Comparison of ENCODE assay signal across 8 cellular contexts in the genomic region with DNA sequence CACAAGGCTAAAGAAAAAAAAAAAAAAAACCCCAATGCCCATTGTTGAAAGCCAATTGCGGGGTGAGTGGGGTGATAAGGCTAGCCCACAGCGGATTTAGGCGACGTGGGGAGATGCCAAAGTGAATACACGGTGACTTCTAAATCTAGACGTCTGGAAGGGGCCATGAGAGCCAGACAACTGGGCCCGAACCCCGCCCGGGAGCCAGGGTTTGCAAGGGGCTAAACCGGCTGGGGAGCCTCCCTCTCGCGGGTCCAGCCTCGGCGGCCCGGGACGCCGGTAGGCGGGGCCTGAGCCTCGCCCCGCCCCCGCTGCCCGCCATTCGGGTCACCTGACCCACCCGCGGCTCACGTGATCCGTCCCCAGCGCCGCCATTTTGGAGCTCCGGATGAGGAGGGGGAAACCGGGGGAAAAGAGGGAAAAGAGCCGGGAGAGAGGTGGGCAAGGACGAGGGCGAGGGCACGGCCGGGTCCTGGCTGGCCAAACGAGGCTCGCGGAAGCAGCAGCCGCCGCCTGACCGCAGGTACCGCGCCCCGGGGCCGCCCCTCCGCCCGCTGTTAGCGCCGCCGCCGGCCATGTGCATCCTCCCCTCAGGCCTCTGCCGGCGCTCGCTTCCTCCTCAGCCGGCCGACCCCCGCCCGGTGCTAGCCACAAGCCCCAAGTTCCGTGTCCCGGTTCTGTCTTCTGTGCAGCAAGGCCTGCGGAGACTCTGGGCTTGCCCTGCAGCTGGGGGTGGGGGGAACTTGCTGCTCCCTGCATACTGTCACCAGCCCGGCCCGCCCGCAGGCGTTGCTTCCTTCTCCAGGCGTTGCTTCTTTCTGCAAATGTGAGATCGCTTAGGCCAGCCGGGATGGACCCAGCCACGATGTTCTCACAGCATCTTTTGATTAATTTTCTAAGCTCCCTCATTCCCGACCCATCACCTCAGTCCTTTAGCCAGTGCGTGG. TPM values are rescaled to one million over a fixed set of nuclear protein-coding genes. Genes with fewer than 3 reads are reported as not detected.
DNase-seq lines count a peak whose midpoint lies in the region; ATAC-seq and TF ChIP-seq lines count a peak whose summit lies in the region.

ZNF507 (plus strand) TSS at position 350 of the 947 bp plus-strand sequence. CDS start 7,221 bp downstream, outside the sequence.

- H3K27me3 Mint-ChIP-seq in activated CD4-positive, alpha-beta T cell treated with anti-CD3 and anti-CD28 coated beads, Interleukin-2, amount 10 ng/mL, durations not matched to agents 24 days and 14 days = peaks cover 8% of the 10 kb centered on the region

- peaks cover 2% of the 10 kb centered on the region; the same call in 1 of the 2 replicates for H3K36me3 ChIP-seq in BJ (ENCODE audit: control insufficient read depth, insufficient read depth, low read length)

- peak within 1 kb of the TSS; percentile 95 for H3K27ac Mint-ChIP-seq in activated CD4-positive, alpha-beta T cell treated with anti-CD3 and anti-CD28 coated beads, Interleukin-2, amount 10 ng/mL, durations not matched to agents 24 days and 14 days

- H3K36me3 Mint-ChIP-seq in activated CD4-positive, alpha-beta T cell treated with anti-CD3 and anti-CD28 coated beads, Interleukin-2, amount 10 ng/mL, durations not matched to agents 24 days and 14 days (ENCODE audit: low read depth) = peaks cover 25% of the 10 kb centered on the region

- peak; percentile 90 for ATAC-seq in HG03354 (IDR thresholded peaks at IDR 0.05; ENCODE audit: poor library complexity, severe bottlenecking, unreplicated experiment)
- peak; percentile 92 for ATAC-seq in left lobe of liver

- POLR2A ChIA-PET in BJ (lab: Charles Lee) = interaction anchor here (0.6 kb wide), 1 partner anchor 8 kb away, joined by 4 read pairs; no protein-coding TSS in a partner anchor

- H3K9me3 Mint-ChIP-seq in activated CD4-positive, alpha-beta T cell treated with anti-CD3 and anti-CD28 coated beads, Interleukin-2, amount 10 ng/mL, durations not matched to agents 24 days and 14 days = peaks cover 3% of the 10 kb centered on the region

- no peaks in the 10 kb centered on the region for H3K27me3 ChIP-seq in BJ (ENCODE audit: control insufficient read depth, insufficient read depth, low read length)

- TF ChIP-seq POLR2A in GM19099 (IDR thresholded peaks at IDR 0.05; ENCODE audit: extremely low read depth, insufficient read length, low read depth) = peak; percentile 57

- no peak for DNase-seq in BJ (ENCODE audit: low read depth)
- DNase-seq in NCI-H510A (lab: John Stamatoyannopoulos, UW) = peak; percentile 54
- DNase-seq in activated CD4-positive, alpha-beta T cell treated with anti-CD3 and anti-CD28 coated beads, Interleukin-2, amount 10 ng/mL, durations not matched to agents 24 days and 14 days = peak; percentile 96
- DNase-seq in cortex of kidney (lab: John Stamatoyannopoulos, UW) = peak; percentile 50
- peak; percentile 81 for DNase-seq in left lobe of liver (ENCODE audit: low spot score)
- DNase-seq in stimulated activated CD4-positive, alpha-beta T cell treated with anti-CD3 and anti-CD28 coated beads, Interleukin-2, amount 100 ng/mL, for 24 hours = peak; percentile 88 to 89

- intact Hi-C loops in activated CD4-positive, alpha-beta T cell treated with anti-CD3 and anti-CD28 coated beads, Interleukin-2, amount 10 ng/mL, durations not matched to agents 24 days and 14 days (cut with micrococcal nuclease) = loop anchor here (2.0 kb wide), 2 partner anchors 59 to 235 kb away; partner anchors contain the start of genes DPY19L3 and PDCD5

- TF ChIP-seq CTCF in BJ (IDR thresholded peaks at IDR 0.05; ENCODE audit: insufficient read depth, low read depth, low read length) = no peak

- H3K4me3 Mint-ChIP-seq in activated CD4-positive, alpha-beta T cell treated with anti-CD3 and anti-CD28 coated beads, Interleukin-2, amount 10 ng/mL, durations not matched to agents 24 days and 14 days = peak within 1 kb of the TSS; percentile 92

- peaks cover 30% of the 10 kb centered on the region for H3K4me1 Mint-ChIP-seq in activated CD4-positive, alpha-beta T cell treated with anti-CD3 and anti-CD28 coated beads, Interleukin-2, amount 10 ng/mL, durations not matched to agents 24 days and 14 days

- CTCF ChIA-PET in BJ (lab: Yijun Ruan, JAX) = interaction anchor here (0.7 to 0.8 kb wide), 3 partner anchors 42 to 59 kb away, joined by 3 to 6 read pairs (median 4); no protein-coding TSS in a partner anchor

- peak within 1 kb of the TSS; percentile 82 for H3K4me3 ChIP-seq in BJ (ENCODE audit: low read depth, low read length)

RNA-seq across cellular contexts. Expression of gene ZNF507, which starts in this region (rescaled TPM):
- 6.7 and 11.5 TPM in 2 replicates for polyA plus RNA-seq in BJ (2011; rRNA removed)
- 6.9 and 9.4 TPM in 2 replicates for polyA minus RNA-seq in BJ (2011; rRNA and poly(A)+ RNA removed)
- total RNA-seq in activated CD4-positive, alpha-beta T cell treated with anti-CD3 and anti-CD28 coated beads, Interleukin-2, amount 10 ng/mL, durations not matched to agents 24 days and 14 days = 33.1 and 34.7 TPM in 2 replicates
- 7.6 TPM for total RNA-seq in left lobe of liver
